19 cellular contexts compared by ENCODE assay signal in genomic region chr16:88511060-88511459, GRCh38.
"Had no signal": no experiment of that assay in that cellular context is flagged by ENCODE, and none has a peak within 500 bp of the region (broad histone marks: within the 10 kb centered on the region; RNA-seq: fewer than 3 reads in every experiment).

No MANE protein-coding gene starts in this region.

- ATAC-seq: activated CD8-positive, alpha-beta T cell treated with anti-CD3 and anti-CD28 coated beads for 36 hours; activated T-cell treated with anti-CD3 and anti-CD28 coated beads, Interleukin-2, amount 50 U/mL, for 72 hours; Right ventricle myocardium inferior had no signal

- H3K4me1 Mint-ChIP-seq: activated CD4-positive, alpha-beta T cell treated with anti-CD3 and anti-CD28 coated beads, Interleukin-2, amount 10 ng/mL, durations not matched to agents 7 days and 5 days; activated naive CD4-positive, alpha-beta T cell treated with anti-CD3 and anti-CD28 coated beads, Interleukin-2, amount 10 ng/mL, durations not matched to agents 7 days and 5 days; activated naive CD8-positive, alpha-beta T cell treated with anti-CD3 and anti-CD28 coated beads for 36 hours had no signal

- H3K9me3 Mint-ChIP-seq: activated CD4-positive, alpha-beta T cell treated with anti-CD3 and anti-CD28 coated beads, Interleukin-2, amount 10 ng/mL, durations not matched to agents 7 days and 5 days; activated CD8-positive, alpha-beta T cell treated with anti-CD3 and anti-CD28 coated beads for 36 hours; activated naive CD4-positive, alpha-beta T cell treated with anti-CD3 and anti-CD28 coated beads, Interleukin-2, amount 10 ng/mL, durations not matched to agents 7 days and 5 days; activated naive CD8-positive, alpha-beta T cell treated with anti-CD3 and anti-CD28 coated beads for 36 hours; activated T-cell treated with anti-CD3 and anti-CD28 coated beads, Interleukin-2, amount 50 U/mL, for 72 hours; activated T-helper 2 cell treated with anti-CD3 and anti-CD28 coated beads, Interferon-gamma antibody, Interleukin-2, Interleukin-4, amounts not matched to agents 10 μg/mL and 5 μg/mL and 100 μg/mL, durations not matched to agents 14 hours and 24 hours and 36 hours had no signal

- H3K9me3 ChIP-seq: MG63, SK-N-SH had no signal

- H3K27me3 Mint-ChIP-seq: activated CD4-positive, alpha-beta T cell treated with anti-CD3 and anti-CD28 coated beads, Interleukin-2, amount 10 ng/mL, durations not matched to agents 7 days and 5 days; activated CD8-positive, alpha-beta T cell treated with anti-CD3 and anti-CD28 coated beads for 36 hours; activated naive CD4-positive, alpha-beta T cell treated with anti-CD3 and anti-CD28 coated beads, Interleukin-2, amount 10 ng/mL, durations not matched to agents 7 days and 5 days; activated naive CD8-positive, alpha-beta T cell treated with anti-CD3 and anti-CD28 coated beads for 36 hours had no signal

- DNase-seq: activated CD4-positive, alpha-beta T cell treated with anti-CD3 and anti-CD28 coated beads, Interleukin-2, amount 10 ng/mL, durations not matched to agents 7 days and 5 days; activated CD4-positive, CD25-positive, alpha-beta regulatory T cell; activated CD8-positive, alpha-beta memory T cell treated with anti-CD3 and anti-CD28 coated beads, Interleukin-2, amount 50 U/mL, for 4 hours; activated CD8-positive, alpha-beta T cell treated with anti-CD3 and anti-CD28 coated beads for 36 hours; activated gamma-delta T cell treated with Interleukin-2 at 50 U/mL for 16 hours; activated naive CD4-positive, alpha-beta T cell treated with anti-CD3 and anti-CD28 coated beads, Interleukin-2, amount 10 ng/mL, durations not matched to agents 7 days and 5 days; activated naive CD8-positive, alpha-beta T cell treated with anti-CD3 and anti-CD28 coated beads for 36 hours; activated T-cell treated with anti-CD3 and anti-CD28 coated beads, Interleukin-2, amount 50 U/mL, for 72 hours; caudate nucleus; MG63; MV-4-11; NCI-H1105; NCI-H2029 treated with DMSO at 0.1 percent for 48 hours; NCI-H510A; SK-N-SH; T-helper 1 cell had no signal

- H3K36me3 Mint-ChIP-seq: activated naive CD4-positive, alpha-beta T cell treated with anti-CD3 and anti-CD28 coated beads, Interleukin-2, amount 10 ng/mL, durations not matched to agents 7 days and 5 days; activated naive CD8-positive, alpha-beta T cell treated with anti-CD3 and anti-CD28 coated beads for 36 hours had no signal

- H3K4me3 Mint-ChIP-seq: activated CD4-positive, alpha-beta T cell treated with anti-CD3 and anti-CD28 coated beads, Interleukin-2, amount 10 ng/mL, durations not matched to agents 7 days and 5 days; activated CD8-positive, alpha-beta T cell treated with anti-CD3 and anti-CD28 coated beads for 36 hours; activated naive CD4-positive, alpha-beta T cell treated with anti-CD3 and anti-CD28 coated beads, Interleukin-2, amount 10 ng/mL, durations not matched to agents 7 days and 5 days; activated naive CD8-positive, alpha-beta T cell treated with anti-CD3 and anti-CD28 coated beads for 36 hours; activated T-cell treated with anti-CD3 and anti-CD28 coated beads, Interleukin-2, amount 50 U/mL, for 72 hours had no signal

- H3K27me3 ChIP-seq: MG63 had no signal

- H3K27ac ChIP-seq: VCaP had no signal

- H3K27ac Mint-ChIP-seq: activated CD4-positive, alpha-beta T cell treated with anti-CD3 and anti-CD28 coated beads, Interleukin-2, amount 10 ng/mL, durations not matched to agents 7 days and 5 days; activated CD8-positive, alpha-beta T cell treated with anti-CD3 and anti-CD28 coated beads for 36 hours; activated naive CD4-positive, alpha-beta T cell treated with anti-CD3 and anti-CD28 coated beads, Interleukin-2, amount 10 ng/mL, durations not matched to agents 7 days and 5 days; activated naive CD8-positive, alpha-beta T cell treated with anti-CD3 and anti-CD28 coated beads for 36 hours; activated T-cell treated with anti-CD3 and anti-CD28 coated beads, Interleukin-2, amount 50 U/mL, for 72 hours; activated T-helper 2 cell treated with anti-CD3 and anti-CD28 coated beads, Interferon-gamma antibody, Interleukin-2, Interleukin-4, amounts not matched to agents 10 μg/mL and 5 μg/mL and 100 μg/mL, durations not matched to agents 14 hours and 24 hours and 36 hours had no signal

- H3K4me3 ChIP-seq: MG63 had no signal

- H3K36me3 ChIP-seq: MG63 had no signal
